In genomic region chr12:59149995-59150642, GRCh38 we compare ENCODE assay signal across 9 cellular contexts.
DNase-seq lines count a peak whose midpoint lies in the region; ATAC-seq and TF ChIP-seq lines count a peak whose summit lies in the region.
"Had no signal": no experiment of that assay in that cellular context is flagged by ENCODE, and none has a peak within 500 bp of the region (broad histone marks: within the 10 kb centered on the region; RNA-seq: fewer than 3 reads in every experiment).

No MANE protein-coding gene starts in this region.

- TF ChIP-seq CTCF in DOHH2 (IDR thresholded peaks at IDR 0.05; ENCODE audit: low read depth, low read length, poor library complexity, severe bottlenecking) (peak; percentile 96), heart right ventricle (IDR thresholded peaks at IDR 0.05) (peak; percentile 65 to 99 (median 90)), gastrocnemius medialis (IDR thresholded peaks at IDR 0.05 in 4 of 5, conservative IDR thresholded peaks at IDR 0.05 in 1 of 5) (peak; percentile 67 to 92 (median 85))
- TF ChIP-seq CTCF in activated CD8-positive, alpha-beta T cell treated with anti-CD3 and anti-CD28 coated beads for 36 hours (IDR thresholded peaks at IDR 0.05) = peak; percentile 77

- no peak overlapping the region for H3K4me3 Mint-ChIP-seq in activated CD8-positive, alpha-beta T cell treated with anti-CD3 and anti-CD28 coated beads for 36 hours
- H3K4me3 Mint-ChIP-seq: stimulated activated naive CD8-positive, alpha-beta T cell treated with anti-CD3 and anti-CD28 coated beads, Interleukin-15, Interleukin-2, amounts not matched to agents 100 ng/mL and 50 ng/mL, for 24 hours had no signal

- H3K36me3 Mint-ChIP-seq in activated CD8-positive, alpha-beta T cell treated with anti-CD3 and anti-CD28 coated beads for 36 hours (ENCODE audit: low read depth) = no peaks in the 10 kb centered on the region

- H3K4me3 ChIP-seq in DOHH2 (ENCODE audit: low read length) = no peak overlapping the region
- H3K4me3 ChIP-seq in heart right ventricle = no peak overlapping the region
- H3K4me3 ChIP-seq in gastrocnemius medialis = no peak overlapping the region

- no peaks in the 10 kb centered on the region for H3K36me3 ChIP-seq in DOHH2 (ENCODE audit: control insufficient read depth, low read length)
- H3K36me3 ChIP-seq in heart right ventricle = no peaks in the 10 kb centered on the region
- H3K36me3 ChIP-seq in gastrocnemius medialis = no peaks in the 10 kb centered on the region

- DNase-seq in NCI-H345 treated with DMSO at 0.1 percent for 48 hours (lab: John Stamatoyannopoulos, UW; ENCODE audit: unreplicated experiment) = peak; percentile 76
- DNase-seq in activated CD8-positive, alpha-beta T cell treated with anti-CD3 and anti-CD28 coated beads for 36 hours = peak; percentile 5
- DNase-seq in heart right ventricle = peak in 1 of 2 donors; percentile 12
- DNase-seq in gastrocnemius medialis = no peak
- DNase-seq in mesenteric fat pad (ENCODE audit: low spot score) = no peak

- ATAC-seq in GM19467 (IDR thresholded peaks at IDR 0.05; ENCODE audit: unreplicated experiment) (peak; percentile 100), HG03439 (IDR thresholded peaks at IDR 0.05; ENCODE audit: unreplicated experiment) (peak; percentile 100), heart right ventricle (peak; percentile 73 to 93 (median 86)), gastrocnemius medialis (peak; percentile 91 to 95)
- peak; percentile 77 for ATAC-seq in activated CD8-positive, alpha-beta T cell treated with anti-CD3 and anti-CD28 coated beads for 36 hours

- no peaks in the 10 kb centered on the region for H3F3A ChIP-seq in DOHH2 (ENCODE audit: control insufficient read depth, insufficient read depth)

- H3K9me2 ChIP-seq in DOHH2 (replicated peaks; ENCODE audit: control insufficient read depth, low read length) = no peaks in the 10 kb centered on the region

- TF ChIP-seq POLR2A in gastrocnemius medialis (IDR thresholded peaks at IDR 0.05) = no peak

- H3K4me1 ChIP-seq in DOHH2 (ENCODE audit: control insufficient read depth, low read length) (no peaks in the 10 kb centered on the region), heart right ventricle (peaks cover 0 to 3% (median 0%) of the 10 kb centered on the region in 9 donors), gastrocnemius medialis (peaks cover 0 to 2% of the 10 kb centered on the region in 2 donors)

- no peaks in the 10 kb centered on the region for H3K27me3 Mint-ChIP-seq in activated CD8-positive, alpha-beta T cell treated with anti-CD3 and anti-CD28 coated beads for 36 hours
- H3K27me3 Mint-ChIP-seq: stimulated activated naive CD8-positive, alpha-beta T cell treated with anti-CD3 and anti-CD28 coated beads, Interleukin-15, Interleukin-2, amounts not matched to agents 100 ng/mL and 50 ng/mL, for 24 hours had no signal

- no peaks in the 10 kb centered on the region for H4K20me1 ChIP-seq in DOHH2 (ENCODE audit: control insufficient read depth, insufficient read depth, low read depth, low read length)

- in situ Hi-C loops in gastrocnemius medialis (cut with MboI; ENCODE audit: low sequenced_read_pairs in 4 of 4) = loop anchor here (5.0 to 25.0 kb wide), 5 partner anchors 605 to 1163 kb away; no protein-coding TSS in a partner anchor

- intact Hi-C loops in activated CD8-positive, alpha-beta T cell treated with anti-CD3 and anti-CD28 coated beads for 36 hours (cut with micrococcal nuclease) = loop anchor here (2.0 to 5.0 kb wide), 2 partner anchors 37 to 803 kb away; no protein-coding TSS in a partner anchor
- intact Hi-C loops in heart right ventricle (cut with DNase I) (loop anchor here (1.0 to 10.0 kb wide), 17 partner anchors 33 to 1168 kb away; no protein-coding TSS in a partner anchor), gastrocnemius medialis (cut with DNase I; ENCODE audit: low total_unique reads) (loop anchor here (1.0 to 10.0 kb wide), 3 partner anchors 38 to 805 kb away; no protein-coding TSS in a partner anchor)

- CTCF ChIA-PET in activated CD8-positive, alpha-beta T cell treated with anti-CD3 and anti-CD28 coated beads for 36 hours (lab: Charles Lee) = interaction anchor here (0.6 to 2.1 kb wide), 12 partner anchors 9 to 1167 kb away, joined by 3 to 9 read pairs (median 4); no protein-coding TSS in a partner anchor

- H3K9me3 Mint-ChIP-seq in activated CD8-positive, alpha-beta T cell treated with anti-CD3 and anti-CD28 coated beads for 36 hours = peaks cover 2% of the 10 kb centered on the region

- H3K79me2 ChIP-seq in DOHH2 (ENCODE audit: control insufficient read depth, low read length) = no peaks in the 10 kb centered on the region

- no peak overlapping the region for H3K27ac ChIP-seq in DOHH2 (ENCODE audit: low read depth, low read length)
- no peak overlapping the region for H3K27ac ChIP-seq in heart right ventricle
- H3K27ac ChIP-seq in gastrocnemius medialis = no peak overlapping the region

- no peak overlapping the region for H3K27ac Mint-ChIP-seq in activated CD8-positive, alpha-beta T cell treated with anti-CD3 and anti-CD28 coated beads for 36 hours
- H3K27ac Mint-ChIP-seq: stimulated activated naive CD8-positive, alpha-beta T cell treated with anti-CD3 and anti-CD28 coated beads, Interleukin-15, Interleukin-2, amounts not matched to agents 100 ng/mL and 50 ng/mL, for 24 hours had no signal

- 49 to 52% methylated on average over 2 of the region's 2 CpGs for WGBS in heart right ventricle, 2 donors

- no peaks in the 10 kb centered on the region for H3K9me3 ChIP-seq in DOHH2 (ENCODE audit: control insufficient read depth, insufficient read depth, low read length)
- peaks cover 0 to 12% (median 0%) of the 10 kb centered on the region in 11 donors for H3K9me3 ChIP-seq in heart right ventricle
- H3K9me3 ChIP-seq in gastrocnemius medialis = no peaks in the 10 kb centered on the region

- H3K27me3 ChIP-seq in DOHH2 (ENCODE audit: control insufficient read depth, low read length) = no peaks in the 10 kb centered on the region
- H3K27me3 ChIP-seq in heart right ventricle = no peaks in the 10 kb centered on the region
- no peaks in the 10 kb centered on the region for H3K27me3 ChIP-seq in gastrocnemius medialis

- no peaks in the 10 kb centered on the region for H3K4me1 Mint-ChIP-seq in activated CD8-positive, alpha-beta T cell treated with anti-CD3 and anti-CD28 coated beads for 36 hours (ENCODE audit: low read depth)

- no peak overlapping the region for H3K4me2 ChIP-seq in DOHH2 (ENCODE audit: low read length)

- POLR2A ChIA-PET in activated CD8-positive, alpha-beta T cell treated with anti-CD3 and anti-CD28 coated beads for 36 hours (lab: Charles Lee) = no interaction called here

Comparison
In these comparisons a context has a peak if more than half of its experiments do, and no peak if none do; other contexts are left out.
1. DNase-seq: peak in NCI-H345 treated with DMSO at 0.1 percent for 48 hours (single experiment) and activated CD8-positive, alpha-beta T cell treated with anti-CD3 and anti-CD28 coated beads for 36 hours (single experiment); none in gastrocnemius medialis (0 of 2) and mesenteric fat pad (single experiment).
2. Peak in every context shown above with its lines, with median percentiles within 50 percentile points of each other: CTCF ChIP-seq and ATAC-seq.